ENCODE assay signal across 17 cellular contexts in genomic region chr2:43198263-43198662, GRCh38. TPM values are rescaled to one million over a fixed set of nuclear protein-coding genes. Genes with fewer than 3 reads are reported as not detected.
DNase-seq lines count a peak whose midpoint lies in the region; ATAC-seq and TF ChIP-seq lines count a peak whose summit lies in the region.
"Had no signal": no experiment of that assay in that cellular context is flagged by ENCODE, and none has a peak within 500 bp of the region (broad histone marks: within the 10 kb centered on the region; RNA-seq: fewer than 3 reads in every experiment).

No MANE protein-coding gene starts in this region.

- H3K36me3 Mint-ChIP-seq in T-helper 1 cell treated with Interleukin-12 subunit alpha and Interleukin-12 subunit beta and Interleukin-4 antibody, amounts not matched to agents 30 μg/mL and 1 μg/mL, for 36 hours (ENCODE audit: low read depth), result peaks cover 6% of the 10 kb centered on the region
- no peaks in the 10 kb centered on the region for H3K36me3 Mint-ChIP-seq in CD4-positive, alpha-beta memory T cell
- H3K36me3 Mint-ChIP-seq in naive thymus-derived CD8-positive, alpha-beta T cell, result no peaks in the 10 kb centered on the region
- H3K36me3 Mint-ChIP-seq in CD14-positive monocyte, result peaks cover 3 to 5% of the 10 kb centered on the region in 2 donors
- H3K36me3 Mint-ChIP-seq: CD8-positive, alpha-beta T cell had no signal

- H3K27ac Mint-ChIP-seq in T-helper 1 cell treated with Interleukin-12 subunit alpha and Interleukin-12 subunit beta and Interleukin-4 antibody, amounts not matched to agents 30 μg/mL and 1 μg/mL, for 36 hours, result peak overlapping the region; percentile 36
- peak overlapping the region in 5 of 7 donors; percentile 29 to 75 (median 55) for H3K27ac Mint-ChIP-seq in CD4-positive, alpha-beta memory T cell
- peak overlapping the region in 9 of 10 donors; percentile 37 to 94 (median 73) for H3K27ac Mint-ChIP-seq in naive thymus-derived CD8-positive, alpha-beta T cell
- peak overlapping the region in 3 of 7 donors; percentile 13 to 77 (median 23) for H3K27ac Mint-ChIP-seq in CD14-positive monocyte
- H3K27ac Mint-ChIP-seq: CD8-positive, alpha-beta T cell; H9 had no signal

- peaks cover 3% of the 10 kb centered on the region for H3K9me3 Mint-ChIP-seq in T-helper 1 cell treated with Interleukin-12 subunit alpha and Interleukin-12 subunit beta and Interleukin-4 antibody, amounts not matched to agents 30 μg/mL and 1 μg/mL, for 36 hours
- peaks cover 0 to 7% (median 0%) of the 10 kb centered on the region in 8 donors for H3K9me3 Mint-ChIP-seq in CD4-positive, alpha-beta memory T cell
- H3K9me3 Mint-ChIP-seq in naive thymus-derived CD8-positive, alpha-beta T cell, result no peaks in the 10 kb centered on the region
- H3K9me3 Mint-ChIP-seq in CD14-positive monocyte, result peaks cover 0 to under 1% (median 0%) of the 10 kb centered on the region in 7 donors
- H3K9me3 Mint-ChIP-seq: CD8-positive, alpha-beta T cell; H9 had no signal

- no peak for TF ChIP-seq EP300 in stomach (IDR thresholded peaks at IDR 0.05)

- H3K4me3 ChIP-seq in CD4-positive, alpha-beta memory T cell (ENCODE audit: low read length in 2 of 2), result no peak overlapping the region
- H3K4me3 ChIP-seq in H7 (ENCODE audit: insufficient read depth, low read depth, low read length) (no peak overlapping the region), stomach (no peak overlapping the region)

- peaks cover 58% of the 10 kb centered on the region for H3K4me1 ChIP-seq in CD4-positive, alpha-beta memory T cell (ENCODE audit: insufficient read depth, low read length)
- H3K4me1 ChIP-seq in stomach, result peaks cover 21 to 56% (median 27%) of the 10 kb centered on the region in 4 donors

- no peak for ATAC-seq in naive thymus-derived CD8-positive, alpha-beta T cell
- ATAC-seq: CD8-positive, alpha-beta T cell had no signal

- H3K27me3 Mint-ChIP-seq in T-helper 1 cell treated with Interleukin-12 subunit alpha and Interleukin-12 subunit beta and Interleukin-4 antibody, amounts not matched to agents 30 μg/mL and 1 μg/mL, for 36 hours (ENCODE audit: low read depth), result no peaks in the 10 kb centered on the region
- H3K27me3 Mint-ChIP-seq in CD4-positive, alpha-beta memory T cell, result no peaks in the 10 kb centered on the region
- no peaks in the 10 kb centered on the region for H3K27me3 Mint-ChIP-seq in naive thymus-derived CD8-positive, alpha-beta T cell
- H3K27me3 Mint-ChIP-seq in CD14-positive monocyte (ENCODE audit: low read depth in 3 of 3), result peaks cover 0 to 3% (median 0%) of the 10 kb centered on the region in 3 donors

- intact Hi-C loops in CD4-positive, alpha-beta memory T cell (cut with micrococcal nuclease), result no loop called here
- intact Hi-C loops in stomach (cut with DNase I; ENCODE audit: low total_unique reads) (no loop called here), CD14-positive monocyte (cut with micrococcal nuclease) (no loop called here)

- no peak overlapping the region for H3K4me3 Mint-ChIP-seq in T-helper 1 cell treated with Interleukin-12 subunit alpha and Interleukin-12 subunit beta and Interleukin-4 antibody, amounts not matched to agents 30 μg/mL and 1 μg/mL, for 36 hours
- no peak overlapping the region for H3K4me3 Mint-ChIP-seq in CD4-positive, alpha-beta memory T cell
- H3K4me3 Mint-ChIP-seq in naive thymus-derived CD8-positive, alpha-beta T cell, result no peak overlapping the region
- H3K4me3 Mint-ChIP-seq in CD14-positive monocyte, result no peak overlapping the region
- H3K4me3 Mint-ChIP-seq: CD8-positive, alpha-beta T cell; H9 had no signal

- 96 to 100% (median 98%) methylated on average over 3 to 6 of the region's 6 CpGs for WGBS in stomach, 5 donors

- CTCF ChIA-PET in CD4-positive, alpha-beta memory T cell (lab: Charles Lee; ENCODE audit: partially characterized antibody), result interaction anchor here (1.0 kb wide), 1 partner anchor 71 kb away, joined by 3 read pairs; no protein-coding TSS in a partner anchor
- CTCF ChIA-PET in RWPE1 (lab: Yijun Ruan, JAX), result no interaction called here

- TF ChIP-seq POLR2A in stomach (IDR thresholded peaks at IDR 0.05), result no peak

- no peaks in the 10 kb centered on the region for H3K27me3 ChIP-seq in CD4-positive, alpha-beta memory T cell (ENCODE audit: insufficient read depth, low read length)
- H3K27me3 ChIP-seq in H7 (ENCODE audit: control insufficient read depth, insufficient read depth, low read length), result no peaks in the 10 kb centered on the region
- H3K27me3 ChIP-seq in stomach, result no peaks in the 10 kb centered on the region

- POLR2A ChIA-PET in CD4-positive, alpha-beta memory T cell (lab: Charles Lee; ENCODE audit: partially characterized antibody), result interaction anchor here (31.9 to 46.5 kb wide), 2 partner anchors 23 to 46 kb away, joined by 1138 to 6960 read pairs; partner anchors contain the start of gene ZFP36L2
- POLR2A ChIA-PET in RWPE1 (lab: Yijun Ruan, JAX; ENCODE audit: low non-redundant PET), result interaction anchor here (0.7 kb wide), 1 partner anchor 212 kb away, joined by 5 read pairs; no protein-coding TSS in a partner anchor
- POLR2A ChIA-PET in naive thymus-derived CD8-positive, alpha-beta T cell (lab: Charles Lee), result interaction anchor here (0.5 to 25.6 kb wide), 4 partner anchors 21 to 64 kb away, joined by 3 to 883 read pairs (median 366); partner anchors contain the start of gene ZFP36L2

- DNase-seq in T-helper 1 cell (no peak), RWPE1 (ENCODE audit: low spot score) (no peak), H7 (no peak), stomach (no peak), CD14-positive monocyte (ENCODE audit: low spot score) (no peak)
- peak in 1 of 5 donors; percentile 19 for DNase-seq in CD4-positive, alpha-beta memory T cell
- DNase-seq in naive thymus-derived CD8-positive, alpha-beta T cell, result no peak
- DNase-seq: CD8-positive, alpha-beta T cell; H9; NCI-H1694 treated with DMSO at 0.1 percent for 48 hours; NCI-H2107; NCI-H510A; NCI-H774; SHP77 treated with DMSO at 0.1 percent for 48 hours; SK-N-SH had no signal

- no peaks in the 10 kb centered on the region for H3K9me3 ChIP-seq in CD4-positive, alpha-beta memory T cell (ENCODE audit: control insufficient read depth in 1 of 2, low read length in 2 of 2)
- H3K9me3 ChIP-seq in stomach, result no peaks in the 10 kb centered on the region
- H3K9me3 ChIP-seq: SK-N-SH had no signal

- no peak overlapping the region for H3K27ac ChIP-seq in CD4-positive, alpha-beta memory T cell (ENCODE audit: low read depth, low read length)
- H3K27ac ChIP-seq in RWPE1 (peak overlapping the region; percentile 20), stomach (no peak overlapping the region)
- H3K27ac ChIP-seq: 22Rv1 had no signal

- no peak for TF ChIP-seq CTCF in RWPE1 (conservative IDR thresholded peaks at IDR 0.05; ENCODE audit: low read depth)
- no peak for TF ChIP-seq CTCF in stomach (IDR thresholded peaks at IDR 0.05)
- no peak for TF ChIP-seq CTCF in CD14-positive monocyte (IDR thresholded peaks at IDR 0.05)

- H3K36me3 ChIP-seq in CD4-positive, alpha-beta memory T cell (ENCODE audit: insufficient read depth, low read length), result no peaks in the 10 kb centered on the region
- H3K36me3 ChIP-seq in H7 (replicated peaks; ENCODE audit: control insufficient read depth, insufficient read depth, low read length) (no peaks in the 10 kb centered on the region), stomach (no peaks in the 10 kb centered on the region)

- H3K4me1 Mint-ChIP-seq in T-helper 1 cell treated with Interleukin-12 subunit alpha and Interleukin-12 subunit beta and Interleukin-4 antibody, amounts not matched to agents 30 μg/mL and 1 μg/mL, for 36 hours (ENCODE audit: low read depth), result peaks cover 47% of the 10 kb centered on the region
- H3K4me1 Mint-ChIP-seq in CD4-positive, alpha-beta memory T cell, result peaks cover 34 to 68% (median 48%) of the 10 kb centered on the region in 4 donors
- H3K4me1 Mint-ChIP-seq in naive thymus-derived CD8-positive, alpha-beta T cell, result peaks cover 41 to 74% (median 69%) of the 10 kb centered on the region in 4 donors
- peaks cover 61% of the 10 kb centered on the region for H3K4me1 Mint-ChIP-seq in CD14-positive monocyte

RNA-seq across cellular contexts. Expression of gene ZFP36L2, which starts 28.1 kb away (rescaled TPM):
- 100 to 1,000 TPM; 456 to 464 TPM for total RNA-seq in CD4-positive, alpha-beta memory T cell
- polyA plus RNA-seq in CD4-positive, alpha-beta memory T cell, result 100 to 1,000 TPM; 271 to 523 TPM
- total RNA-seq in naive thymus-derived CD8-positive, alpha-beta T cell, result 100 to 1,000 TPM; 264 to 274 TPM
- 100 to 1,000 TPM; 222 to 420 (median 390) TPM for polyA plus RNA-seq in naive thymus-derived CD8-positive, alpha-beta T cell
- 9.5 and 12.0 TPM in 2 replicates for total RNA-seq in H7 (2014; rRNA removed; shearing (Covaris generic))
- total RNA-seq in stomach, result 100 to 1,000 TPM in 3 of 5 donors, 10 to 100 TPM in 2; 49.1 to 189 (median 109) TPM
- polyA plus RNA-seq in stomach (10 to 100 TPM; 43.7 to 89.2 (median 44.0) TPM), CD14-positive monocyte (10 to 100 TPM; 84.4 to 88.3 TPM)
